Comparison of ENCODE assay signal across 8 cellular contexts in genomic region chr1:10032590-10033358, GRCh38. TPM values are rescaled to one million over a fixed set of nuclear protein-coding genes. Genes with fewer than 3 reads are reported as not detected.
DNase-seq lines count a peak whose midpoint lies in the region; ATAC-seq lines count a peak whose summit lies in the region.

TSS of gene UBE4B (plus strand) at chr1:10032958. CDS start at chr1:10033671, 713 bp downstream.

- ATAC-seq in GM19468 (IDR thresholded peaks at IDR 0.05; ENCODE audit: extremely low read depth, unreplicated experiment), result peak; percentile 94

- DNase-seq in COLO668 (lab: John Stamatoyannopoulos, UW; ENCODE audit: unreplicated experiment) (peak; percentile 100), HS-5 (ENCODE audit: low read depth) (peak; percentile 92), NK-92 (lab: John Stamatoyannopoulos, UW; ENCODE audit: unreplicated experiment) (peak; percentile 83), lung microvascular endothelial cell (ENCODE audit: low read depth in 2 of 2) (peak; percentile 99)
- DNase-seq in activated CD8-positive, alpha-beta memory T cell treated with anti-CD3 and anti-CD28 coated beads for 1 hour (ENCODE audit: extremely low read depth in 1 of 2, low read depth in 1 of 2), result peak; percentile 91 to 98
- DNase-seq in effector CD4-positive, alpha-beta T cell, result peak; percentile 97
- peak; percentile 94 to 98 (median 98) for DNase-seq in stimulated activated CD4-positive, alpha-beta T cell treated with anti-CD3 and anti-CD28 coated beads, TNF-alpha, amount 100 ng/mL, for 48 hours (ENCODE audit: low read depth in 3 of 3)

RNA-seq across cellular contexts. Expression of gene UBE4B, which starts in this region (rescaled TPM):
- 12.7 and 13.7 TPM in 2 replicates for total RNA-seq in lung microvascular endothelial cell

Comparison
In these comparisons a context has a peak if more than half of its experiments do, and no peak if none do; other contexts are left out.
1. Peak in every context shown above with its lines: DNase-seq and ATAC-seq.